Comparison of ENCODE assay signal across 14 cellular contexts in the genomic region with DNA sequence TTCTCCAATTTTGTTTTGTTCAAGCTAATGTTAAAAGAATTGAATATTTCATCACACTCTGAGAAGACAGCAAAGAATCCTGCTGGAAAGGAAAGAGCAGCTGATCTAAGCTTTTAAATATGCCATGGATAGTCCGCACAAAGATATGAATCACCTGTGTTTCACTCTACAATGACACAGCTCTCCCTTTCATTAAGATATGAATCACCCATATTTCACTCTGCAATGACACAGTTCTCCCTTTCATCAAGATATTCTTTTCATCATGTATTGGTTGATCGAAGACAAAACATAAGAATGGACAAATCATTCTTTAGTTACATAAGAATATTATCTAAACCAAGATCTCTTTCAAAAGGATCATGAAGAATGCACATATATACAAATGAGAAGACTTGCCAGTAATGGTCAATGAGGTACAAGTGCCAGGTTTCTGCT.
DNase-seq lines count a peak whose midpoint lies in the region; ATAC-seq and TF ChIP-seq lines count a peak whose summit lies in the region.
"Had no signal": no experiment of that assay in that cellular context is flagged by ENCODE, and none has a peak within 500 bp of the region (broad histone marks: within the 10 kb centered on the region; RNA-seq: fewer than 3 reads in every experiment).

No MANE protein-coding gene starts in this region.

- no peaks in the 10 kb centered on the region for H3K9me3 ChIP-seq in fibroblast of lung (ENCODE audit: control insufficient read depth, insufficient read depth, low read depth, low read length)
- H3K9me3 ChIP-seq: BLaER1 treated with 17β-estradiol and CSF1 and Interleukin-3, amounts not matched to agents 10 nM and 100 nM had no signal

- H3K4me1 ChIP-seq in fibroblast of lung (ENCODE audit: control insufficient read depth, extremely low read depth, insufficient read depth, low read length) = peaks cover 14% of the 10 kb centered on the region

- H3K27me3 ChIP-seq in fibroblast of lung (ENCODE audit: control insufficient read depth, insufficient read depth, low read length) = no peaks in the 10 kb centered on the region
- H3K27me3 ChIP-seq: BLaER1 treated with 17β-estradiol and CSF1 and Interleukin-3, amounts not matched to agents 10 nM and 100 nM had no signal

- CTCF ChIA-PET in activated naive CD4-positive, alpha-beta T cell treated with anti-CD3 and anti-CD28 coated beads for 36 hours (lab: Charles Lee) = no interaction called here

- H3K4me1 Mint-ChIP-seq in activated naive CD4-positive, alpha-beta T cell treated with anti-CD3 and anti-CD28 coated beads, Interleukin-2, amount 50 U/mL, for 24 hours = peaks cover 10% of the 10 kb centered on the region
- peaks cover 8% of the 10 kb centered on the region for H3K4me1 Mint-ChIP-seq in activated naive CD4-positive, alpha-beta T cell treated with anti-CD3 and anti-CD28 coated beads for 36 hours (ENCODE audit: low read depth)
- no peaks in the 10 kb centered on the region for H3K4me1 Mint-ChIP-seq in stimulated activated naive B cell treated with anti-CD40 and anti-IgM and Interleukin-4, amounts not matched to agents 10 μg/mL and 1 μg/mL and 100 μg/mL, for 72 hours

- intact Hi-C loops in activated naive CD4-positive, alpha-beta T cell treated with anti-CD3 and anti-CD28 coated beads for 36 hours (cut with micrococcal nuclease) = loop anchor here (1.0 kb wide), 1 partner anchor 191 kb away; no protein-coding TSS in a partner anchor

- H3K27me3 Mint-ChIP-seq in activated naive CD4-positive, alpha-beta T cell treated with anti-CD3 and anti-CD28 coated beads, Interleukin-2, amount 50 U/mL, for 24 hours = no peaks in the 10 kb centered on the region
- H3K27me3 Mint-ChIP-seq in activated naive CD4-positive, alpha-beta T cell treated with anti-CD3 and anti-CD28 coated beads for 36 hours (ENCODE audit: low read depth) = no peaks in the 10 kb centered on the region
- no peaks in the 10 kb centered on the region for H3K27me3 Mint-ChIP-seq in stimulated activated naive B cell treated with anti-CD40 and anti-IgM and Interleukin-4, amounts not matched to agents 10 μg/mL and 1 μg/mL and 100 μg/mL, for 72 hours

- H3K4me2 ChIP-seq in fibroblast of lung (ENCODE audit: extremely low read depth, insufficient read depth, low read length) = peak overlapping the region; percentile 42
- H3K4me2 ChIP-seq: BLaER1 treated with 17β-estradiol and CSF1 and Interleukin-3, amounts not matched to agents 10 nM and 100 nM had no signal

- no peak for TF ChIP-seq CTCF in fibroblast of lung (conservative IDR thresholded peaks at IDR 0.05 in 1 of 2, IDR thresholded peaks at IDR 0.05 in 1 of 2; ENCODE audit: low read depth in 1 of 2, low read length in 2 of 2)

- H2AFZ ChIP-seq in fibroblast of lung (ENCODE audit: low read length) = no peak overlapping the region

- no peak overlapping the region for H3K4me3 ChIP-seq in fibroblast of lung (replicated peaks in 1 of 4; ENCODE audit: control extremely low read depth in 1 of 4, insufficient read depth in 1 of 4, low read depth in 3 of 4, low read length in 4 of 4)
- H3K4me3 ChIP-seq: BLaER1 treated with 17β-estradiol and CSF1 and Interleukin-3, amounts not matched to agents 10 nM and 100 nM had no signal

- in situ Hi-C loops in SK-MEL-5 (cut with HindIII; ENCODE audit: low pct_unique_long_range_greater_than_20kb, low sequenced_read_pairs) = no loop called here

- DNase-seq in activated naive CD4-positive, alpha-beta T cell treated with anti-CD3 and anti-CD28 coated beads for 36 hours = no peak
- DNase-seq in SK-MEL-5 (ENCODE audit: low read depth, low spot score) (peak; percentile 21), fibroblast of lung (ENCODE audit: low read depth in 2 of 2) (peak; percentile 64 to 96), NOMO-1 (lab: John Stamatoyannopoulos, UW; ENCODE audit: unreplicated experiment in 2 of 2) (no peak), NCI-H2029 (lab: John Stamatoyannopoulos, UW) (no peak)
- DNase-seq in stimulated activated naive CD8-positive, alpha-beta T cell treated with anti-CD3 and anti-CD28 coated beads, Interleukin-15, Interleukin-2, amounts not matched to agents 100 U/mL and 50 U/mL, for 24 hours = no peak
- no peak for DNase-seq in stimulated activated naive B cell treated with anti-CD40 and anti-IgM and Interleukin-4, amounts not matched to agents 10 μg/mL and 1 μg/mL and 100 μg/mL, for 72 hours
- DNase-seq: activated CD4-positive, alpha-beta T cell treated with anti-CD3 and anti-CD28 coated beads, Interleukin-2, amount 50 U/mL, for 48 hours; central memory CD4-positive, alpha-beta T cell; hippocampal formation; small intestine; stimulated activated naive CD4-positive, alpha-beta T cell had no signal

- H3K9me3 Mint-ChIP-seq in activated naive CD4-positive, alpha-beta T cell treated with anti-CD3 and anti-CD28 coated beads, Interleukin-2, amount 50 U/mL, for 24 hours = no peaks in the 10 kb centered on the region
- no peaks in the 10 kb centered on the region for H3K9me3 Mint-ChIP-seq in activated naive CD4-positive, alpha-beta T cell treated with anti-CD3 and anti-CD28 coated beads for 36 hours
- H3K9me3 Mint-ChIP-seq in stimulated activated naive B cell treated with anti-CD40 and anti-IgM and Interleukin-4, amounts not matched to agents 10 μg/mL and 1 μg/mL and 100 μg/mL, for 72 hours = no peaks in the 10 kb centered on the region

- H3K9ac ChIP-seq in fibroblast of lung (ENCODE audit: insufficient read depth, low read length) = no peak overlapping the region
- H3K9ac ChIP-seq: BLaER1 treated with 17β-estradiol and CSF1 and Interleukin-3, amounts not matched to agents 10 nM and 100 nM had no signal

- H3K36me3 Mint-ChIP-seq in activated naive CD4-positive, alpha-beta T cell treated with anti-CD3 and anti-CD28 coated beads, Interleukin-2, amount 50 U/mL, for 24 hours = peaks cover 4% of the 10 kb centered on the region
- H3K36me3 Mint-ChIP-seq in activated naive CD4-positive, alpha-beta T cell treated with anti-CD3 and anti-CD28 coated beads for 36 hours (ENCODE audit: low read depth) = no peaks in the 10 kb centered on the region
- peaks cover 2 to 5% of the 10 kb centered on the region in 2 donors for H3K36me3 Mint-ChIP-seq in stimulated activated naive B cell treated with anti-CD40 and anti-IgM and Interleukin-4, amounts not matched to agents 10 μg/mL and 1 μg/mL and 100 μg/mL, for 72 hours

- no peaks in the 10 kb centered on the region for H3K36me3 ChIP-seq in fibroblast of lung (ENCODE audit: control insufficient read depth, insufficient read depth, low read length)

- peak; percentile 46 for ATAC-seq in stimulated activated naive CD8-positive, alpha-beta T cell treated with anti-CD3 and anti-CD28 coated beads, Interleukin-15, Interleukin-2, amounts not matched to agents 100 U/mL and 50 U/mL, for 24 hours
- no peak for ATAC-seq in stimulated activated naive B cell treated with anti-CD40 and anti-IgM and Interleukin-4, amounts not matched to agents 10 μg/mL and 1 μg/mL and 100 μg/mL, for 72 hours (replicated peaks)

- H3K27ac Mint-ChIP-seq in activated naive CD4-positive, alpha-beta T cell treated with anti-CD3 and anti-CD28 coated beads, Interleukin-2, amount 50 U/mL, for 24 hours = peak overlapping the region; percentile 80
- H3K27ac Mint-ChIP-seq in activated naive CD4-positive, alpha-beta T cell treated with anti-CD3 and anti-CD28 coated beads for 36 hours = no peak overlapping the region
- no peak overlapping the region for H3K27ac Mint-ChIP-seq in stimulated activated naive B cell treated with anti-CD40 and anti-IgM and Interleukin-4, amounts not matched to agents 10 μg/mL and 1 μg/mL and 100 μg/mL, for 72 hours

- H4K20me1 ChIP-seq in fibroblast of lung (ENCODE audit: control insufficient read depth, extremely low read depth, insufficient read depth, low read length) = no peaks in the 10 kb centered on the region
- H4K20me1 ChIP-seq: BLaER1 treated with 17β-estradiol and CSF1 and Interleukin-3, amounts not matched to agents 10 nM and 100 nM had no signal

- H3K27ac ChIP-seq in fibroblast of lung (ENCODE audit: insufficient read depth, low read length) = peak overlapping the region; percentile 63
- H3K27ac ChIP-seq: BLaER1 treated with 17β-estradiol and CSF1 and Interleukin-3, amounts not matched to agents 10 nM and 100 nM had no signal

- no peaks in the 10 kb centered on the region for H3K79me2 ChIP-seq in fibroblast of lung (ENCODE audit: control insufficient read depth, insufficient read depth, low read length)

- no peak overlapping the region for H3K4me3 Mint-ChIP-seq in activated naive CD4-positive, alpha-beta T cell treated with anti-CD3 and anti-CD28 coated beads, Interleukin-2, amount 50 U/mL, for 24 hours
- H3K4me3 Mint-ChIP-seq in activated naive CD4-positive, alpha-beta T cell treated with anti-CD3 and anti-CD28 coated beads for 36 hours = no peak overlapping the region
- no peak overlapping the region for H3K4me3 Mint-ChIP-seq in stimulated activated naive B cell treated with anti-CD40 and anti-IgM and Interleukin-4, amounts not matched to agents 10 μg/mL and 1 μg/mL and 100 μg/mL, for 72 hours

Comparison
In these comparisons a context has a peak if more than half of its experiments do, and no peak if none do; other contexts are left out.
1. DNase-seq: peak in SK-MEL-5 (single experiment) and fibroblast of lung (2 of 2); none in activated naive CD4-positive, alpha-beta T cell treated with anti-CD3 and anti-CD28 coated beads for 36 hours (single experiment), stimulated activated naive CD8-positive, alpha-beta T cell treated with anti-CD3 and anti-CD28 coated beads, Interleukin-15, Interleukin-2, amounts not matched to agents 100 U/mL and 50 U/mL, for 24 hours (single experiment), NOMO-1 (0 of 2), NCI-H2029 (single experiment) and stimulated activated naive B cell treated with anti-CD40 and anti-IgM and Interleukin-4, amounts not matched to agents 10 μg/mL and 1 μg/mL and 100 μg/mL, for 72 hours (single experiment).